ENCODE assay signal across 26 cellular contexts in the genomic region with DNA sequence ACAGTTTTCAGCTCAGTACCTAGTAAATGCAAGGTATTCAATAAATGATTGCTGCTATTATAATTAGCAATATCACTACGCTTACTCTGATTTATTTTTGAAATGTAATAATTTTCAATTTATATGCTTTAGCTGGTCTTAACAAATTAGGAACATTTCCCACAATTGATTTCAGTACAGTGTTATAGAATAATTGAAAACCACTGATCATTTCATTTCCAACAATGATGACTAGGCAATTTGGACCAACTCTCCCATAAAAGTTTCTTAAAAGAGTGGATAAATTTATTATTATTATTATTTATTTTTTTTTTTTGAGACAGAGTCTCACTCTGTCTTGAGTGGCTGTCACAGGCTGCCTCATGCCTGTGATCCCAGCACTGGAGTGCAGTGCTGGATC.
"Had no signal": no experiment of that assay in that cellular context is flagged by ENCODE, and none has a peak within 500 bp of the region (broad histone marks: within the 10 kb centered on the region; RNA-seq: fewer than 3 reads in every experiment).

No MANE protein-coding gene starts in this region.

- H3K9me3 Mint-ChIP-seq: activated CD4-positive, alpha-beta T cell treated with anti-CD3 and anti-CD28 coated beads, Interleukin-2, amount 10 ng/mL, durations not matched to agents 24 days and 14 days; activated CD8-positive, alpha-beta T cell treated with anti-CD3 and anti-CD28 coated beads for 36 hours; activated naive CD8-positive, alpha-beta T cell treated with anti-CD3 and anti-CD28 coated beads for 36 hours; activated T-helper 17 cell treated with anti-CD3 and anti-CD28 coated beads, Interleukin-2, amount 50 U/mL, for 72 hours had no signal

- DNase-seq: activated CD4-positive, alpha-beta T cell treated with anti-CD3 and anti-CD28 coated beads, Interleukin-2, amount 10 ng/mL, durations not matched to agents 24 days and 14 days; activated CD4-positive, alpha-beta T cell treated with anti-CD3 and anti-CD28 coated beads, Interleukin-2, amount 50 U/mL, for 4 hours; activated CD8-positive, alpha-beta T cell treated with anti-CD3 and anti-CD28 coated beads for 36 hours; activated effector memory CD4-positive, alpha-beta T cell treated with anti-CD3 and anti-CD28 coated beads, Interleukin-2, amount 50 U/mL, for 16 hours; activated naive CD4-positive, alpha-beta T cell; activated naive CD4-positive, alpha-beta T cell treated with anti-CD3 and anti-CD28 coated beads, Interleukin-2, amount 50 U/mL, for 16 hours; activated naive CD8-positive, alpha-beta T cell treated with anti-CD3 and anti-CD28 coated beads for 36 hours; activated T-cell treated with anti-CD3 and anti-CD28 coated beads, Interleukin-2, amount 50 U/mL, for 1 hour; activated T-cell treated with anti-CD3 and anti-CD28 coated beads, Interleukin-2, amount 50 U/mL, for 72 hours; amniotic stem cell; aorta; brain microvascular endothelial cell; central memory CD4-positive, alpha-beta T cell; NCI-H1105; NCI-H1417 treated with DMSO at 0.1 percent for 48 hours; NCI-H1930; NCI-H2081 treated with DMSO at 0.1 percent for 48 hours; NCI-H226; NCI-H446 treated with DMSO at 0.1 percent for 48 hours; NCI-H524; Right ventricle myocardium superior; SW 1271; T-helper 1 cell; T1000 had no signal

- H3K4me3 Mint-ChIP-seq: activated CD4-positive, alpha-beta T cell treated with anti-CD3 and anti-CD28 coated beads, Interleukin-2, amount 10 ng/mL, durations not matched to agents 24 days and 14 days; activated CD8-positive, alpha-beta T cell treated with anti-CD3 and anti-CD28 coated beads for 36 hours; activated naive CD8-positive, alpha-beta T cell treated with anti-CD3 and anti-CD28 coated beads for 36 hours; activated T-cell treated with anti-CD3 and anti-CD28 coated beads, Interleukin-2, amount 50 U/mL, for 72 hours; activated T-helper 17 cell treated with anti-CD3 and anti-CD28 coated beads, Interleukin-2, amount 50 U/mL, for 72 hours had no signal

- H3K36me3 ChIP-seq: brain microvascular endothelial cell had no signal

- H3K27me3 Mint-ChIP-seq: activated CD4-positive, alpha-beta T cell treated with anti-CD3 and anti-CD28 coated beads, Interleukin-2, amount 10 ng/mL, durations not matched to agents 24 days and 14 days; activated CD8-positive, alpha-beta T cell treated with anti-CD3 and anti-CD28 coated beads for 36 hours; activated naive CD8-positive, alpha-beta T cell treated with anti-CD3 and anti-CD28 coated beads for 36 hours; activated T-helper 17 cell treated with anti-CD3 and anti-CD28 coated beads, Interleukin-2, amount 50 U/mL, for 72 hours had no signal

- H3K27me3 ChIP-seq: brain microvascular endothelial cell had no signal

- H3K27ac Mint-ChIP-seq: activated CD4-positive, alpha-beta T cell treated with anti-CD3 and anti-CD28 coated beads, Interleukin-2, amount 10 ng/mL, durations not matched to agents 24 days and 14 days; activated CD8-positive, alpha-beta T cell treated with anti-CD3 and anti-CD28 coated beads for 36 hours; activated naive CD8-positive, alpha-beta T cell treated with anti-CD3 and anti-CD28 coated beads for 36 hours; activated T-helper 17 cell treated with anti-CD3 and anti-CD28 coated beads, Interleukin-2, amount 50 U/mL, for 72 hours had no signal

- H3K27ac ChIP-seq: brain microvascular endothelial cell had no signal

- ATAC-seq: activated CD8-positive, alpha-beta T cell treated with anti-CD3 and anti-CD28 coated beads for 36 hours; activated T-cell treated with anti-CD3 and anti-CD28 coated beads, Interleukin-2, amount 50 U/mL, for 72 hours; activated T-helper 17 cell treated with anti-CD3 and anti-CD28 coated beads, Interleukin-2, amount 50 U/mL, for 72 hours had no signal

- FAIRE-seq: RCC 7860 had no signal
